Comparison of ENCODE assay signal across 18 cellular contexts in genomic region chr13:40211586-40211968, GRCh38.
DNase-seq lines count a peak whose midpoint lies in the region; ATAC-seq, FAIRE-seq and TF ChIP-seq lines count a peak whose summit lies in the region.
"Had no signal": no experiment of that assay in that cellular context is flagged by ENCODE, and none has a peak within 500 bp of the region (broad histone marks: within the 10 kb centered on the region; RNA-seq: fewer than 3 reads in every experiment).

No MANE protein-coding gene starts in this region.

- no peaks in the 10 kb centered on the region for H3K27me3 Mint-ChIP-seq in activated naive CD8-positive, alpha-beta T cell treated with anti-CD3 and anti-CD28 coated beads, Interleukin-2, amount 10 ng/mL, durations not matched to agents 7 days and 5 days
- no peaks in the 10 kb centered on the region for H3K27me3 Mint-ChIP-seq in activated naive CD8-positive, alpha-beta T cell treated with anti-CD3 and anti-CD28 coated beads for 36 hours
- no peaks in the 10 kb centered on the region for H3K27me3 Mint-ChIP-seq in stimulated activated memory B cell treated with anti-CD40 and anti-IgM and Interleukin-4, amounts not matched to agents 10 μg/mL and 1 μg/mL and 100 μg/mL, for 72 hours

- peaks cover 17% of the 10 kb centered on the region for H3K9me3 Mint-ChIP-seq in activated naive CD8-positive, alpha-beta T cell treated with anti-CD3 and anti-CD28 coated beads, Interleukin-2, amount 10 ng/mL, durations not matched to agents 7 days and 5 days
- H3K9me3 Mint-ChIP-seq in activated naive CD8-positive, alpha-beta T cell treated with anti-CD3 and anti-CD28 coated beads for 36 hours, result peaks cover 20% of the 10 kb centered on the region
- H3K9me3 Mint-ChIP-seq in stimulated activated memory B cell treated with anti-CD40 and anti-IgM and Interleukin-4, amounts not matched to agents 10 μg/mL and 1 μg/mL and 100 μg/mL, for 72 hours, result peaks cover 9% of the 10 kb centered on the region

- no peak for ATAC-seq in activated naive CD8-positive, alpha-beta T cell treated with anti-CD3 and anti-CD28 coated beads, Interleukin-2, amount 10 ng/mL, durations not matched to agents 7 days and 5 days (ENCODE audit: low read depth)
- ATAC-seq in foreskin keratinocyte, result no peak
- no peak for ATAC-seq in stimulated activated memory B cell treated with anti-CD40 and anti-IgM and Interleukin-4, amounts not matched to agents 10 μg/mL and 1 μg/mL and 100 μg/mL, for 72 hours

- in situ Hi-C loops in SK-MEL-5 (cut with HindIII; ENCODE audit: low pct_unique_long_range_greater_than_20kb, low sequenced_read_pairs), result no loop called here

- no peak overlapping the region for H3K27ac ChIP-seq in foreskin keratinocyte
- H3K27ac ChIP-seq: BLaER1 had no signal

- H3K4me1 ChIP-seq in foreskin keratinocyte, result peaks cover 8% of the 10 kb centered on the region

- DNase-seq in activated naive CD8-positive, alpha-beta T cell treated with anti-CD3 and anti-CD28 coated beads, Interleukin-2, amount 10 ng/mL, durations not matched to agents 7 days and 5 days, result no peak
- no peak for DNase-seq in activated naive CD8-positive, alpha-beta T cell treated with anti-CD3 and anti-CD28 coated beads for 36 hours
- DNase-seq in SK-MEL-5 (ENCODE audit: low read depth, low spot score) (peak; percentile 55), foreskin keratinocyte (no peak), NCI-H2107 (lab: John Stamatoyannopoulos, UW) (no peak), GOT3 (lab: John Stamatoyannopoulos, UW) (no peak), H54 (ENCODE audit: insufficient read length, low spot score) (no peak)
- DNase-seq: KBM-7, NCI-H1048, NCI-H146, NCI-H2081, NCI-H226, NCI-H524 treated with DMSO at 0.1 percent for 48 hours, OCI-M1, SIG-M5 had no signal

- no peaks in the 10 kb centered on the region for H3K27me3 ChIP-seq in foreskin keratinocyte
- H3K27me3 ChIP-seq: BLaER1 had no signal

- peaks cover 16% of the 10 kb centered on the region for H3K36me3 Mint-ChIP-seq in activated naive CD8-positive, alpha-beta T cell treated with anti-CD3 and anti-CD28 coated beads, Interleukin-2, amount 10 ng/mL, durations not matched to agents 7 days and 5 days
- peaks cover 13% of the 10 kb centered on the region for H3K36me3 Mint-ChIP-seq in activated naive CD8-positive, alpha-beta T cell treated with anti-CD3 and anti-CD28 coated beads for 36 hours
- H3K36me3 Mint-ChIP-seq in stimulated activated memory B cell treated with anti-CD40 and anti-IgM and Interleukin-4, amounts not matched to agents 10 μg/mL and 1 μg/mL and 100 μg/mL, for 72 hours, result no peaks in the 10 kb centered on the region

- no peak overlapping the region for H3K4me3 Mint-ChIP-seq in activated naive CD8-positive, alpha-beta T cell treated with anti-CD3 and anti-CD28 coated beads, Interleukin-2, amount 10 ng/mL, durations not matched to agents 7 days and 5 days
- no peak overlapping the region for H3K4me3 Mint-ChIP-seq in activated naive CD8-positive, alpha-beta T cell treated with anti-CD3 and anti-CD28 coated beads for 36 hours
- no peak overlapping the region for H3K4me3 Mint-ChIP-seq in stimulated activated memory B cell treated with anti-CD40 and anti-IgM and Interleukin-4, amounts not matched to agents 10 μg/mL and 1 μg/mL and 100 μg/mL, for 72 hours

- FAIRE-seq in H54 (lab: Jason Lieb, UNC), result no peak
- FAIRE-seq: A204.1 had no signal

- no peak for TF ChIP-seq POLR2A in H54 (IDR thresholded peaks at IDR 0.05; ENCODE audit: low read depth, low read length)

- peaks cover 27% of the 10 kb centered on the region for H3K4me1 Mint-ChIP-seq in activated naive CD8-positive, alpha-beta T cell treated with anti-CD3 and anti-CD28 coated beads, Interleukin-2, amount 10 ng/mL, durations not matched to agents 7 days and 5 days
- H3K4me1 Mint-ChIP-seq in activated naive CD8-positive, alpha-beta T cell treated with anti-CD3 and anti-CD28 coated beads for 36 hours, result peaks cover 32% of the 10 kb centered on the region
- peaks cover 32% of the 10 kb centered on the region for H3K4me1 Mint-ChIP-seq in stimulated activated memory B cell treated with anti-CD40 and anti-IgM and Interleukin-4, amounts not matched to agents 10 μg/mL and 1 μg/mL and 100 μg/mL, for 72 hours

- POLR2A ChIA-PET in activated naive CD8-positive, alpha-beta T cell treated with anti-CD3 and anti-CD28 coated beads, Interleukin-2, amount 10 ng/mL, durations not matched to agents 7 days and 5 days (lab: Charles Lee), result no interaction called here

- H3K27ac Mint-ChIP-seq in activated naive CD8-positive, alpha-beta T cell treated with anti-CD3 and anti-CD28 coated beads, Interleukin-2, amount 10 ng/mL, durations not matched to agents 7 days and 5 days, result peak overlapping the region; percentile 40
- H3K27ac Mint-ChIP-seq in activated naive CD8-positive, alpha-beta T cell treated with anti-CD3 and anti-CD28 coated beads for 36 hours, result no peak overlapping the region
- peak overlapping the region; percentile 9 for H3K27ac Mint-ChIP-seq in stimulated activated memory B cell treated with anti-CD40 and anti-IgM and Interleukin-4, amounts not matched to agents 10 μg/mL and 1 μg/mL and 100 μg/mL, for 72 hours

- peak; percentile 20 for TF ChIP-seq CTCF in foreskin keratinocyte (conservative IDR thresholded peaks at IDR 0.05)
